In genomic region chr5:68389618-68390017, GRCh38 we compare ENCODE assay signal across 28 cellular contexts.
"Had no signal": no experiment of that assay in that cellular context is flagged by ENCODE, and none has a peak within 500 bp of the region (broad histone marks: within the 10 kb centered on the region; RNA-seq: fewer than 3 reads in every experiment).

No MANE protein-coding gene starts in this region.

- H3K4me3 ChIP-seq: neural progenitor cell, ovary, prostate gland, right lobe of liver, sigmoid colon, skin epidermis, smooth muscle cell, spleen, suprapubic skin, testis, tibial artery, transverse colon, upper lobe of left lung, vagina had no signal

- H3K36me3 ChIP-seq: neural progenitor cell, ovary, prostate gland, right lobe of liver, sigmoid colon, spleen, suprapubic skin, tibial artery, transverse colon, upper lobe of left lung, vagina had no signal

- H3K27ac ChIP-seq: neural progenitor cell, ovary, prostate gland, right lobe of liver, sigmoid colon, skin epidermis, spleen, suprapubic skin, testis, tibial artery, transverse colon, upper lobe of left lung, vagina had no signal

- H3K27me3 ChIP-seq: neural progenitor cell, ovary, right lobe of liver, sigmoid colon, spleen, suprapubic skin, testis, tibial artery, transverse colon, upper lobe of left lung, vagina had no signal

- DNase-seq: naive thymus-derived CD4-positive, alpha-beta T cell; natural killer cell; occipital lobe; ovary; right cardiac atrium; right lobe of liver; sigmoid colon; spleen; stimulated activated CD4-positive, alpha-beta T cell treated with anti-CD3 and anti-CD28 coated beads, Interleukin-12 subunit alpha, Interleukin-12 subunit beta, amount 100 ng/mL, for 4 hours; stimulated activated CD4-positive, alpha-beta T cell treated with anti-CD3 and anti-CD28 coated beads, Interleukin-1b, Interleukin-23, amount 100 ng/mL, for 48 hours; stimulated activated CD4-positive, alpha-beta T cell treated with anti-CD3 and anti-CD28 coated beads, Interleukin-4, amount 100 ng/mL, for 1 hour; stimulated activated CD4-positive, alpha-beta T cell treated with anti-CD3 and anti-CD28 coated beads, Interleukin-4, amount 100 ng/mL, for 4 hours; stimulated activated CD8-positive, alpha-beta memory T cell treated with anti-CD3 and anti-CD28 coated beads, Interleukin-4, amount 100 ng/mL, for 48 hours; stimulated activated naive CD4-positive, alpha-beta T cell; stimulated activated naive CD8-positive, alpha-beta T cell treated with anti-CD3 and anti-CD28 coated beads, Interleukin-15, amount 100 ng/mL, for 72 hours; stimulated activated naive CD8-positive, alpha-beta T cell treated with anti-CD3 and anti-CD28 coated beads, Interleukin-15, Interleukin-2, amounts not matched to agents 100 U/mL and 50 U/mL, for 24 hours; substantia nigra; testis; tibial artery; transverse colon; upper lobe of left lung had no signal

- H3K9ac ChIP-seq: neural progenitor cell had no signal

- ATAC-seq: naive thymus-derived CD4-positive, alpha-beta T cell; natural killer cell; right cardiac atrium; right lobe of liver; stimulated activated memory B cell treated with anti-CD40 and anti-IgM and Interleukin-4, amounts not matched to agents 10 μg/mL and 1 μg/mL and 100 μg/mL, for 72 hours; stimulated activated naive CD8-positive, alpha-beta T cell treated with anti-CD3 and anti-CD28 coated beads, Interleukin-15, amount 100 ng/mL, for 72 hours; stimulated activated naive CD8-positive, alpha-beta T cell treated with anti-CD3 and anti-CD28 coated beads, Interleukin-15, Interleukin-2, amounts not matched to agents 100 U/mL and 50 U/mL, for 24 hours had no signal

- H3K4me1 ChIP-seq: prostate gland, right lobe of liver, sigmoid colon, testis, vagina had no signal

- H2AFZ ChIP-seq: neural progenitor cell had no signal

- H3K9me3 ChIP-seq: ovary, prostate gland, right lobe of liver, sigmoid colon, suprapubic skin, testis, tibial artery, transverse colon, upper lobe of left lung, vagina had no signal

- H3K4me2 ChIP-seq: neural progenitor cell, smooth muscle cell had no signal
